Comparison of ENCODE assay signal across 12 cellular contexts in the genomic region with DNA sequence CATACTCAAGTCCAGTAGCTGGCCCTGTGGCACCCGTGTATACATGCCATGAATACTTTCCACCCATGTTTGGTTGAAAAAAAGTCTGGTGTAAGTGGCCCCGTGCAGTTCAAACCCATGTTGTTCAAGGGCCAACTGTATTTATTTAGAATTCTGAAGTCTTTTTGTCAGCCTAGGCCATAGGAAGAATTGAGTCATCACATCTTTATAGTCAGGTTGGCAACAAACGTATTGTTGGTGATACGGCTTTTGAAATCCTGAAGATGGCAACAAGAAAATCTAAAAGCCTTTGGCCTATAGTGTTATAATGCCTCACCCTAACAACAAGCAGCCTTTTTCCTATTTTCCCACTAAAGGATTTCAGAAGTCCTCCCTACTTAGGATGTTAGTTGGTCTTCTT.
DNase-seq lines count a peak whose midpoint lies in the region; TF ChIP-seq lines count a peak whose summit lies in the region.
"Had no signal": no experiment of that assay in that cellular context is flagged by ENCODE, and none has a peak within 500 bp of the region (broad histone marks: within the 10 kb centered on the region; RNA-seq: fewer than 3 reads in every experiment).

No MANE protein-coding gene starts in this region.

- H3K9ac ChIP-seq in GM23248 = no peak overlapping the region; the same call in 1 of the 2 replicates

- no peaks in the 10 kb centered on the region for H4K20me1 ChIP-seq in GM23248 (ENCODE audit: insufficient read depth)

- H3K27ac ChIP-seq in GM23248 (peak overlapping the region; percentile 13; the same call in 1 of the 2 replicates), suprapubic skin (peak overlapping the region; percentile 7), SJCRH30 (no peak overlapping the region), adrenal gland (no peak overlapping the region)
- H3K27ac ChIP-seq: C4-2B, HL-60 had no signal

- no peak overlapping the region for H2AFZ ChIP-seq in GM23248

- TF ChIP-seq CTCF in fibroblast of the aortic adventitia (IDR thresholded peaks at IDR 0.05; ENCODE audit: insufficient read depth, low read length) = no peak
- TF ChIP-seq CTCF in suprapubic skin (IDR thresholded peaks at IDR 0.05) = no peak
- TF ChIP-seq CTCF in adrenal gland (IDR thresholded peaks at IDR 0.05) = no peak

- no peaks in the 10 kb centered on the region for H3K9me2 ChIP-seq in GM23248 (ENCODE audit: insufficient read depth)

- H3K79me2 ChIP-seq in GM23248 (ENCODE audit: insufficient read depth) = no peaks in the 10 kb centered on the region

- no peak for TF ChIP-seq EP300 in suprapubic skin (IDR thresholded peaks at IDR 0.05)

- H3K27me3 ChIP-seq in GM23248 (replicated peaks; ENCODE audit: insufficient read depth) (no peaks in the 10 kb centered on the region), suprapubic skin (no peaks in the 10 kb centered on the region), SJCRH30 (no peaks in the 10 kb centered on the region), adrenal gland (no peaks in the 10 kb centered on the region)

- in situ Hi-C loops in GM23248 (cut with MboI) = no loop called here

- peak; percentile 68 for DNase-seq in GM23248
- DNase-seq in dermis blood vessel endothelial cell = peak; percentile 9
- peak; percentile 10 for DNase-seq in fibroblast of the aortic adventitia (ENCODE audit: low read depth)
- no peak for DNase-seq in suprapubic skin (ENCODE audit: low spot score in 2 of 2)
- no peak for DNase-seq in SJCRH30
- no peak for DNase-seq in adrenal gland
- DNase-seq in stimulated activated CD4-positive, alpha-beta T cell treated with anti-CD3 and anti-CD28 coated beads, Interleukin-2, amount 100 ng/mL, for 24 hours = no peak
- DNase-seq: ACHN; CD4-positive, alpha-beta memory T cell; DMS79 had no signal

- intact Hi-C loops in adrenal gland (cut with DNase I) = no loop called here

- H3K36me3 ChIP-seq in GM23248 (ENCODE audit: low read depth) (no peaks in the 10 kb centered on the region), suprapubic skin (no peaks in the 10 kb centered on the region), SJCRH30 (no peaks in the 10 kb centered on the region), adrenal gland (replicated peaks in 1 of 2) (no peaks in the 10 kb centered on the region)

- H3K4me2 ChIP-seq in GM23248 (ENCODE audit: unreplicated experiment) = peak overlapping the region; percentile 13

- H3K4me3 ChIP-seq in GM23248 = no peak overlapping the region
- H3K4me3 ChIP-seq in fibroblast of the aortic adventitia (ENCODE audit: low read depth, low read length) = no peak overlapping the region
- no peak overlapping the region for H3K4me3 ChIP-seq in suprapubic skin
- H3K4me3 ChIP-seq in SJCRH30 = no peak overlapping the region
- no peak overlapping the region for H3K4me3 ChIP-seq in adrenal gland

- TF ChIP-seq POLR2A in suprapubic skin (IDR thresholded peaks at IDR 0.05) (no peak), adrenal gland (IDR thresholded peaks at IDR 0.05) (no peak)

- WGBS in GM23248 (ENCODE audit: low coverage in 1 of 2, low lambda C conversion rate in 2 of 2, missing lambda C conversion rate in 2 of 2), 2 experiments = 15 to 22% methylated on average over 4 of the region's 4 CpGs
- WGBS in suprapubic skin = 50% methylated on average over 4 of the region's 4 CpGs
- WGBS in adrenal gland, 4 donors = 86 to 90% (median 88%) methylated on average over 4 of the region's 4 CpGs

- peaks cover 9% of the 10 kb centered on the region; the same call in 1 of the 2 replicates for H3K4me1 ChIP-seq in GM23248 (ENCODE audit: insufficient read depth)
- H3K4me1 ChIP-seq in suprapubic skin = peaks cover 8% of the 10 kb centered on the region
- no peaks in the 10 kb centered on the region for H3K4me1 ChIP-seq in SJCRH30
- H3K4me1 ChIP-seq in adrenal gland (replicated peaks in 1 of 2) = no peaks in the 10 kb centered on the region

- no peaks in the 10 kb centered on the region for H3K9me3 ChIP-seq in GM23248 (ENCODE audit: low read depth)
- no peaks in the 10 kb centered on the region for H3K9me3 ChIP-seq in suprapubic skin
- no peaks in the 10 kb centered on the region for H3K9me3 ChIP-seq in SJCRH30 (replicated peaks)
- H3K9me3 ChIP-seq in adrenal gland (replicated peaks in 1 of 3) = no peaks in the 10 kb centered on the region

- H3F3A ChIP-seq in GM23248 (ENCODE audit: insufficient read depth) = peaks cover 11% of the 10 kb centered on the region; the same call in 1 of the 2 replicates

Comparison
In these comparisons a context has a peak if more than half of its experiments do, and no peak if none do; other contexts are left out.
1. DNase-seq: peak in GM23248 (single experiment), dermis blood vessel endothelial cell (single experiment) and fibroblast of the aortic adventitia (single experiment); none in suprapubic skin (0 of 2), SJCRH30 (0 of 2), adrenal gland (0 of 7) and stimulated activated CD4-positive, alpha-beta T cell treated with anti-CD3 and anti-CD28 coated beads, Interleukin-2, amount 100 ng/mL, for 24 hours (0 of 2).
2. H3K27ac ChIP-seq: peak in GM23248 (single experiment) and suprapubic skin (single experiment); none in SJCRH30 (single experiment) and adrenal gland (0 of 5).